Comparison of ENCODE assay signal across 14 cellular contexts in genomic region chr6:101614774-101615173, GRCh38.
DNase-seq lines count a peak whose midpoint lies in the region; ATAC-seq and TF ChIP-seq lines count a peak whose summit lies in the region.
"Had no signal": no experiment of that assay in that cellular context is flagged by ENCODE, and none has a peak within 500 bp of the region (broad histone marks: within the 10 kb centered on the region; RNA-seq: fewer than 3 reads in every experiment).

No MANE protein-coding gene starts in this region.

- no peak for TF ChIP-seq EP300 in stomach (IDR thresholded peaks at IDR 0.05)

- no peak overlapping the region for H3K27ac ChIP-seq in stomach
- no peak overlapping the region for H3K27ac ChIP-seq in left ventricle myocardium inferior (replicated peaks)
- H3K27ac ChIP-seq: BLaER1 treated with 17β-estradiol and CSF1 and Interleukin-3, amounts not matched to agents 10 nM and 100 nM; colonic mucosa; uterus had no signal

- 23 to 34% (median 26%) methylated on average over 1 of the region's 1 CpG for WGBS in stomach, 5 donors

- no peak for TF ChIP-seq POLR2A in stomach (IDR thresholded peaks at IDR 0.05)

- intact Hi-C loops in stomach (cut with DNase I; ENCODE audit: low total_unique reads) (no loop called here), left ventricle myocardium inferior (cut with micrococcal nuclease) (no loop called here)

- H3K9me3 ChIP-seq in stomach (no peaks in the 10 kb centered on the region), left ventricle myocardium inferior (replicated peaks) (no peaks in the 10 kb centered on the region)
- H3K9me3 ChIP-seq: BLaER1 treated with 17β-estradiol and CSF1 and Interleukin-3, amounts not matched to agents 10 nM and 100 nM; colonic mucosa; uterus had no signal

- ATAC-seq in GM18868 (IDR thresholded peaks at IDR 0.05; ENCODE audit: unreplicated experiment): peak; percentile 58
- ATAC-seq in HG02852 (IDR thresholded peaks at IDR 0.05; ENCODE audit: unreplicated experiment): no peak

- H3K4me1 ChIP-seq in stomach (no peaks in the 10 kb centered on the region), left ventricle myocardium inferior (no peaks in the 10 kb centered on the region)
- H3K4me1 ChIP-seq: BLaER1 treated with 17β-estradiol and CSF1 and Interleukin-3, amounts not matched to agents 10 nM and 100 nM; colonic mucosa; uterus had no signal

- H3K27me3 ChIP-seq in stomach (no peaks in the 10 kb centered on the region), left ventricle myocardium inferior (ENCODE audit: low read depth) (no peaks in the 10 kb centered on the region)
- H3K27me3 ChIP-seq: BLaER1 treated with 17β-estradiol and CSF1 and Interleukin-3, amounts not matched to agents 10 nM and 100 nM; colonic mucosa; uterus had no signal

- no peak for TF ChIP-seq CTCF in foreskin fibroblast (IDR thresholded peaks at IDR 0.05; ENCODE audit: low read depth, low read length)
- TF ChIP-seq CTCF in stomach (IDR thresholded peaks at IDR 0.05): no peak
- no peak for TF ChIP-seq CTCF in left ventricle myocardium inferior (IDR thresholded peaks at IDR 0.05; ENCODE audit: borderline replicate concordance)

- H3K36me3 ChIP-seq in stomach: no peaks in the 10 kb centered on the region
- H3K36me3 ChIP-seq in left ventricle myocardium inferior: no peaks in the 10 kb centered on the region
- H3K36me3 ChIP-seq: BLaER1 treated with 17β-estradiol and CSF1 and Interleukin-3, amounts not matched to agents 10 nM and 100 nM; colonic mucosa; uterus had no signal

- no peak overlapping the region for H3K4me3 ChIP-seq in foreskin fibroblast (ENCODE audit: low read depth in 1 of 2, low read length in 2 of 2)
- no peak overlapping the region for H3K4me3 ChIP-seq in stomach
- no peak overlapping the region for H3K4me3 ChIP-seq in left ventricle myocardium inferior
- H3K4me3 ChIP-seq: BLaER1 treated with 17β-estradiol and CSF1 and Interleukin-3, amounts not matched to agents 10 nM and 100 nM; colonic mucosa; uterus had no signal

- DNase-seq in A172 (ENCODE audit: low spot score) (peak; percentile 19), RPMI7951 (ENCODE audit: low read depth) (peak; percentile 35), foreskin fibroblast (peak; percentile 40 to 57), stomach (no peak), cortex of kidney (lab: John Stamatoyannopoulos, UW) (no peak), left ventricle myocardium inferior (no peak)
- DNase-seq: activated T-cell treated with anti-CD3 and anti-CD28 coated beads, Interleukin-2, amount 50 U/mL, for 24 hours; colonic mucosa; kidney; MV-4-11; uterus had no signal

Comparison
In these comparisons a context has a peak if more than half of its experiments do, and no peak if none do; other contexts are left out.
1. DNase-seq: peak in A172 (single experiment), RPMI7951 (single experiment) and foreskin fibroblast (2 of 2); none in stomach (single experiment), cortex of kidney (single experiment) and left ventricle myocardium inferior (single experiment).